In the genomic region with DNA sequence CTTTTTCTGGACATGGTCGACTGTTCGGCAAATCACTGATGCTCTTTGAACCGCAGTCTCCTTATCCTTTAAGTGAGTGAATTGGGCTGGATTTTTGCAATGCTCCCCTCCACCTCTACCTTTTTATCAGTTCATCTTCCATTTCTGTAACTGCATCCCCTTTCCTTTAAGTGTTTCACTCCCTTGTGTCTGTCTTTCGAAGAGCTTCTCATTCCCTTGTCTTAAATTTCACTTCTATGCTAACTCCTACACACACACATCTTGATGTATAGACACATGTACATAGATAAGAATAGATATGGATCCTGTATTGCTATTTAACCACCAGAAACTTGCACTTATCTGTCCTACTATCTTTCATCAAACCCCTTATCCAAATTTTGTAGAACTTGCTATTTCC, we compare ENCODE assay signal across 20 cellular contexts.
DNase-seq lines count a peak whose midpoint lies in the region; ATAC-seq and TF ChIP-seq lines count a peak whose summit lies in the region.
"Had no signal": no experiment of that assay in that cellular context is flagged by ENCODE, and none has a peak within 500 bp of the region (broad histone marks: within the 10 kb centered on the region; RNA-seq: fewer than 3 reads in every experiment).

No MANE protein-coding gene starts in this region.

- peak overlapping the region; percentile 12 for H3K27ac Mint-ChIP-seq in activated naive CD8-positive, alpha-beta T cell treated with anti-CD3 and anti-CD28 coated beads, Interleukin-2, amount 50 U/mL, for 24 hours
- H3K27ac Mint-ChIP-seq in activated naive CD8-positive, alpha-beta T cell treated with anti-CD3 and anti-CD28 coated beads for 36 hours, result no peak overlapping the region
- peak overlapping the region; percentile 1 for H3K27ac Mint-ChIP-seq in activated T-helper 17 cell treated with anti-CD3 and anti-CD28 coated beads, Interleukin-2, amount 50 U/mL, for 72 hours
- H3K27ac Mint-ChIP-seq in type B pancreatic cell, result peak overlapping the region; percentile 8
- H3K27ac Mint-ChIP-seq: B cell; CD8-positive, alpha-beta T cell had no signal

- H3K9me3 ChIP-seq in RWPE2 (ENCODE audit: severe bottlenecking), result no peaks in the 10 kb centered on the region
- H3K9me3 ChIP-seq in right atrium auricular region, result no peaks in the 10 kb centered on the region
- H3K9me3 ChIP-seq: BLaER1, Caco-2, HAP-1 had no signal

- H3K4me1 Mint-ChIP-seq in activated naive CD8-positive, alpha-beta T cell treated with anti-CD3 and anti-CD28 coated beads, Interleukin-2, amount 50 U/mL, for 24 hours, result peaks cover 3% of the 10 kb centered on the region
- no peaks in the 10 kb centered on the region for H3K4me1 Mint-ChIP-seq in activated naive CD8-positive, alpha-beta T cell treated with anti-CD3 and anti-CD28 coated beads for 36 hours
- H3K4me1 Mint-ChIP-seq in activated T-helper 17 cell treated with anti-CD3 and anti-CD28 coated beads, Interleukin-2, amount 50 U/mL, for 72 hours, result peaks cover 9% of the 10 kb centered on the region
- H3K4me1 Mint-ChIP-seq in type B pancreatic cell (ENCODE audit: unreplicated experiment), result peaks cover 4% of the 10 kb centered on the region
- H3K4me1 Mint-ChIP-seq: B cell had no signal

- H3K4me1 ChIP-seq in RWPE2 (ENCODE audit: insufficient read depth, poor library complexity, severe bottlenecking), result peaks cover 20% of the 10 kb centered on the region
- H3K4me1 ChIP-seq in right atrium auricular region, result no peaks in the 10 kb centered on the region
- H3K4me1 ChIP-seq: HAP-1 had no signal

- DNase-seq in activated naive CD8-positive, alpha-beta T cell treated with anti-CD3 and anti-CD28 coated beads, Interleukin-2, amount 50 U/mL, for 24 hours, result no peak
- DNase-seq in activated naive CD8-positive, alpha-beta T cell treated with anti-CD3 and anti-CD28 coated beads for 36 hours, result no peak
- DNase-seq in RWPE2 (ENCODE audit: low spot score) (no peak), type B pancreatic cell (ENCODE audit: extremely low spot score, unreplicated experiment) (no peak), right atrium auricular region (ENCODE audit: low spot score) (no peak), anterior cingulate cortex (lab: John Stamatoyannopoulos, UW) (no peak), SHP77 treated with DMSO at 0.1 percent for 48 hours (lab: John Stamatoyannopoulos, UW) (no peak)
- DNase-seq: 8988T; Caco-2; CD4-positive, CD25-positive, alpha-beta regulatory T cell; CD8-positive, alpha-beta T cell; DMS153; DND-41; GOT3; HFFc6 had no signal

- no peaks in the 10 kb centered on the region for H3K36me3 ChIP-seq in RWPE2 (ENCODE audit: low read depth)
- H3K36me3 ChIP-seq in right atrium auricular region, result no peaks in the 10 kb centered on the region
- H3K36me3 ChIP-seq: BLaER1, HAP-1 had no signal

- peaks cover 3% of the 10 kb centered on the region for H3K27me3 Mint-ChIP-seq in activated naive CD8-positive, alpha-beta T cell treated with anti-CD3 and anti-CD28 coated beads, Interleukin-2, amount 50 U/mL, for 24 hours
- H3K27me3 Mint-ChIP-seq in activated naive CD8-positive, alpha-beta T cell treated with anti-CD3 and anti-CD28 coated beads for 36 hours, result no peaks in the 10 kb centered on the region
- peaks cover 8% of the 10 kb centered on the region for H3K27me3 Mint-ChIP-seq in activated T-helper 17 cell treated with anti-CD3 and anti-CD28 coated beads, Interleukin-2, amount 50 U/mL, for 72 hours
- peaks cover 4% of the 10 kb centered on the region for H3K27me3 Mint-ChIP-seq in type B pancreatic cell
- H3K27me3 Mint-ChIP-seq: B cell; CD4-positive, CD25-positive, alpha-beta regulatory T cell had no signal

- H3K27me3 ChIP-seq in RWPE2 (ENCODE audit: insufficient read depth, poor library complexity, severe bottlenecking), result no peaks in the 10 kb centered on the region
- H3K27me3 ChIP-seq in right atrium auricular region, result no peaks in the 10 kb centered on the region
- H3K27me3 ChIP-seq: BLaER1 had no signal

- no peaks in the 10 kb centered on the region for H3K36me3 Mint-ChIP-seq in activated naive CD8-positive, alpha-beta T cell treated with anti-CD3 and anti-CD28 coated beads, Interleukin-2, amount 50 U/mL, for 24 hours (ENCODE audit: low read depth)
- no peaks in the 10 kb centered on the region for H3K36me3 Mint-ChIP-seq in activated naive CD8-positive, alpha-beta T cell treated with anti-CD3 and anti-CD28 coated beads for 36 hours
- H3K36me3 Mint-ChIP-seq in activated T-helper 17 cell treated with anti-CD3 and anti-CD28 coated beads, Interleukin-2, amount 50 U/mL, for 72 hours (ENCODE audit: low read depth), result no peaks in the 10 kb centered on the region
- no peaks in the 10 kb centered on the region for H3K36me3 Mint-ChIP-seq in type B pancreatic cell
- H3K36me3 Mint-ChIP-seq: CD4-positive, CD25-positive, alpha-beta regulatory T cell; CD8-positive, alpha-beta T cell had no signal

- no peak overlapping the region for H3K4me3 Mint-ChIP-seq in activated naive CD8-positive, alpha-beta T cell treated with anti-CD3 and anti-CD28 coated beads, Interleukin-2, amount 50 U/mL, for 24 hours
- H3K4me3 Mint-ChIP-seq in activated naive CD8-positive, alpha-beta T cell treated with anti-CD3 and anti-CD28 coated beads for 36 hours, result no peak overlapping the region
- H3K4me3 Mint-ChIP-seq in activated T-helper 17 cell treated with anti-CD3 and anti-CD28 coated beads, Interleukin-2, amount 50 U/mL, for 72 hours, result no peak overlapping the region
- H3K4me3 Mint-ChIP-seq in type B pancreatic cell, result no peak overlapping the region
- H3K4me3 Mint-ChIP-seq: B cell; CD4-positive, CD25-positive, alpha-beta regulatory T cell; CD8-positive, alpha-beta T cell; HFFc6 had no signal

- ATAC-seq in activated naive CD8-positive, alpha-beta T cell treated with anti-CD3 and anti-CD28 coated beads, Interleukin-2, amount 50 U/mL, for 24 hours, result no peak
- ATAC-seq in RWPE2 (ENCODE audit: low read depth), result no peak
- no peak for ATAC-seq in activated T-helper 17 cell treated with anti-CD3 and anti-CD28 coated beads, Interleukin-2, amount 50 U/mL, for 72 hours (replicated peaks)
- ATAC-seq: CD8-positive, alpha-beta T cell had no signal

- H3K27ac ChIP-seq in RWPE2 (ENCODE audit: poor library complexity, severe bottlenecking) (peak overlapping the region; percentile 86), right atrium auricular region (no peak overlapping the region)
- H3K27ac ChIP-seq: BLaER1, C4-2B had no signal

- TF ChIP-seq CTCF in RWPE2 (IDR thresholded peaks at IDR 0.05; ENCODE audit: poor library complexity, severe bottlenecking), result no peak
- no peak for TF ChIP-seq CTCF in type B pancreatic cell (conservative IDR thresholded peaks at IDR 0.05)
- TF ChIP-seq CTCF in right atrium auricular region (IDR thresholded peaks at IDR 0.05), result no peak

- H3K4me3 ChIP-seq in RWPE2 (ENCODE audit: severe bottlenecking) (no peak overlapping the region), right atrium auricular region (no peak overlapping the region)
- H3K4me3 ChIP-seq: BLaER1, HAP-1 had no signal

- H3K9me3 Mint-ChIP-seq in activated naive CD8-positive, alpha-beta T cell treated with anti-CD3 and anti-CD28 coated beads, Interleukin-2, amount 50 U/mL, for 24 hours, result no peaks in the 10 kb centered on the region
- H3K9me3 Mint-ChIP-seq in activated naive CD8-positive, alpha-beta T cell treated with anti-CD3 and anti-CD28 coated beads for 36 hours, result no peaks in the 10 kb centered on the region
- H3K9me3 Mint-ChIP-seq in activated T-helper 17 cell treated with anti-CD3 and anti-CD28 coated beads, Interleukin-2, amount 50 U/mL, for 72 hours, result no peaks in the 10 kb centered on the region
- H3K9me3 Mint-ChIP-seq in type B pancreatic cell, result no peaks in the 10 kb centered on the region
- H3K9me3 Mint-ChIP-seq: CD4-positive, CD25-positive, alpha-beta regulatory T cell; CD8-positive, alpha-beta T cell; HFFc6 had no signal
